ENCODE assay signal across 12 cellular contexts in the genomic region with DNA sequence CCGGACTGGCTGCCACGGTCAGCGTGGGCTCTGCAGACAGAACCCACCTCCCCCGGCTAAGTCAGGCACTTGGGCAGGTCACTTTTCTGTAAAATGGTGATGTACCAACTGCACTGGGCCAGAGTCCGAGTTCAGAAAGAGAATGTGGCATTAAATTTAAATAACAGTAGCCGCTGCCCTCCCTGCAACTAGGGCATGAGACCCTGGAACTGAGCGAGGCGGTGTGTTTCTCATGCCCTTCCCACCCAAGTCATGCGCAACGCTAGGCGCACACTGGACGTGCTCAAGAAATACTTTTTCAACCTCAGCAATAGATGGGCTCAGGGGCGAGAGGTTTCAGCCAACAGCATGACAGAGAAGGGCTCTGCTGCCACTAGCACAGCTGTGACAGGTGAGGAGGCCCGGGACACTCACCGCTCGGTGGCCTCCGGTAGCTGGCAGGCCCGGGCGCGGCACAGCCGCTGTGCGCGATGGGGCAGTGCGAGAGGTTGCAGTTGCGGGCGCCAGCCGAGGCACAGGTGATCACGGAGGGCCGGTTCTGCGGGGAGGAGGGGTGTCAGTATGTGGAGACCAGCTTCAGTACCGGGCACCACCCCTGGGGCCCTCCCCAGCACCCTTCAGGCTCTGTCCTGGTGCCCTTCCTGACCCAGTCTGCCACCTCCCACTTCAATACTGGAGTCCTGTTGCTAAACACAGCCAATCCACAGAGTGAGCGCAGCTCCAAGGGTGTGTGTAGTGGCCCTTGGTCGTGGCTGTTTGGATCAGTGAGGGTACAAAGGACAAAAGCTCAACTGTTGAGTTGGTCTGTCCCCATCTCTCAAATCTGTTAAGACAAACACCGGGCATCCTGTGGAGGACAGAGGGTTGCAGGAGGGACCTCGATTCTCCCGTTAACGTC.
DNase-seq lines count a peak whose midpoint lies in the region; ATAC-seq, FAIRE-seq and TF ChIP-seq lines count a peak whose summit lies in the region.
"Had no signal": no experiment of that assay in that cellular context is flagged by ENCODE, and none has a peak within 500 bp of the region (broad histone marks: within the 10 kb centered on the region; RNA-seq: fewer than 3 reads in every experiment).

No MANE protein-coding gene starts in this region.

- H3K4me1 ChIP-seq in endothelial cell of umbilical vein (ENCODE audit: control insufficient read depth, extremely low read depth, insufficient read depth, low read length) (peaks cover 48% of the 10 kb centered on the region), thyroid gland (peaks cover 18 to 51% of the 10 kb centered on the region in 2 donors)

- no peaks in the 10 kb centered on the region for H3K9me3 ChIP-seq in endothelial cell of umbilical vein (replicated peaks; ENCODE audit: control insufficient read depth, insufficient read depth, low read length)
- no peaks in the 10 kb centered on the region for H3K9me3 ChIP-seq in thyroid gland

- peaks cover 74% of the 10 kb centered on the region for H3K79me2 ChIP-seq in endothelial cell of umbilical vein (ENCODE audit: control insufficient read depth, insufficient read depth, low read length)

- H3K9me3 Mint-ChIP-seq in activated CD8-positive, alpha-beta T cell treated with anti-CD3 and anti-CD28 coated beads for 36 hours = no peaks in the 10 kb centered on the region
- H3K9me3 Mint-ChIP-seq in natural killer cell = no peaks in the 10 kb centered on the region
- H3K9me3 Mint-ChIP-seq: immature natural killer cell had no signal

- TF ChIP-seq CTCF in activated CD8-positive, alpha-beta T cell treated with anti-CD3 and anti-CD28 coated beads for 36 hours (IDR thresholded peaks at IDR 0.05) = no peak
- TF ChIP-seq CTCF in endothelial cell of umbilical vein (IDR thresholded peaks at IDR 0.05; ENCODE audit: extremely low read depth in 1 of 2, insufficient read depth in 1 of 2, low read depth in 1 of 2, low read length in 2 of 2) = no peak
- no peak for TF ChIP-seq CTCF in natural killer cell (IDR thresholded peaks at IDR 0.05)
- TF ChIP-seq CTCF in thyroid gland (IDR thresholded peaks at IDR 0.05) = no peak

- H3K27ac ChIP-seq in endothelial cell of umbilical vein (ENCODE audit: insufficient read depth, low read depth, low read length) = peak overlapping the region; percentile 46
- peak overlapping the region in 2 of 3 donors; percentile 40 to 63 for H3K27ac ChIP-seq in thyroid gland

- no peak for DNase-seq in activated CD8-positive, alpha-beta T cell treated with anti-CD3 and anti-CD28 coated beads for 36 hours
- DNase-seq in endothelial cell of umbilical vein (ENCODE audit: low read depth, low spot score) (no peak), natural killer cell (no peak), thyroid gland (no peak), HCEC 1CT (no peak), urothelium cell line (ENCODE audit: low spot score) (no peak)
- no peak for DNase-seq in activated CD8-positive, alpha-beta memory T cell treated with anti-CD3 and anti-CD28 coated beads, Interleukin-2, amount 50 U/mL, for 48 hours
- DNase-seq: amniotic stem cell, immature natural killer cell, NCI-H1092 treated with DMSO at 0.1 percent for 48 hours, occipital lobe had no signal

- ATAC-seq in activated CD8-positive, alpha-beta T cell treated with anti-CD3 and anti-CD28 coated beads for 36 hours = no peak
- ATAC-seq in natural killer cell = no peak
- ATAC-seq: GM12878 had no signal

- WGBS in thyroid gland, 2 donors = 90 to 91% methylated on average over 30 to 36 of the region's 37 CpGs

- peaks cover 4% of the 10 kb centered on the region for H4K20me1 ChIP-seq in endothelial cell of umbilical vein (replicated peaks; ENCODE audit: control insufficient read depth, extremely low read depth, insufficient read depth, low read length)

- H3K36me3 Mint-ChIP-seq in activated CD8-positive, alpha-beta T cell treated with anti-CD3 and anti-CD28 coated beads for 36 hours (ENCODE audit: low read depth) = peaks cover 28% of the 10 kb centered on the region
- H3K36me3 Mint-ChIP-seq in natural killer cell = no peaks in the 10 kb centered on the region

- CTCF ChIA-PET in activated CD8-positive, alpha-beta T cell treated with anti-CD3 and anti-CD28 coated beads for 36 hours (lab: Charles Lee) = no interaction called here
- CTCF ChIA-PET in endothelial cell of umbilical vein (lab: Charles Lee) = interaction anchor here (1.3 to 2.4 kb wide), 3 partner anchors 85 to 180 kb away, joined by 4 to 20 read pairs (median 9); partner anchors contain the start of gene VGLL4

- BruUV-seq in endothelial cell of umbilical vein (replicated peaks; lab: Mats Ljungman, UMichigan) = no TSS peak

- intact Hi-C loops in activated CD8-positive, alpha-beta T cell treated with anti-CD3 and anti-CD28 coated beads for 36 hours (cut with micrococcal nuclease) = loop anchor here (10.0 kb wide), 1 partner anchor 86 kb away; the partner anchor contains the start of gene VGLL4
- intact Hi-C loops in endothelial cell of umbilical vein (cut with micrococcal nuclease) = loop anchor here (1.0 to 2.0 kb wide), 6 partner anchors 9 to 180 kb away; partner anchors contain the start of gene VGLL4
- intact Hi-C loops in natural killer cell (cut with micrococcal nuclease) = no loop called here
- intact Hi-C loops in thyroid gland (cut with DNase I) = no loop called here

- H3K27me3 Mint-ChIP-seq in activated CD8-positive, alpha-beta T cell treated with anti-CD3 and anti-CD28 coated beads for 36 hours = no peaks in the 10 kb centered on the region
- H3K27me3 Mint-ChIP-seq in natural killer cell (ENCODE audit: low read depth in 2 of 2) = no peaks in the 10 kb centered on the region

- no peak overlapping the region for H2AFZ ChIP-seq in endothelial cell of umbilical vein (ENCODE audit: low read depth, low read length)

- H3K27me3 ChIP-seq in endothelial cell of umbilical vein (ENCODE audit: control insufficient read depth in 2 of 2, insufficient read depth in 2 of 2, low read length in 2 of 2) (no peaks in the 10 kb centered on the region), thyroid gland (no peaks in the 10 kb centered on the region)

- dilution Hi-C loops in endothelial cell of umbilical vein (cut with MboI; ENCODE audit: extremely low pct_ligation_motif_present, low sequenced_read_pairs) = no loop called here

- POLR2A ChIA-PET in activated CD8-positive, alpha-beta T cell treated with anti-CD3 and anti-CD28 coated beads for 36 hours (lab: Charles Lee) = no interaction called here
- POLR2A ChIA-PET in endothelial cell of umbilical vein (lab: Charles Lee) = interaction anchor here (0.6 to 0.7 kb wide), 2 partner anchors 81 to 88 kb away, joined by 5 to 10 read pairs; no protein-coding TSS in a partner anchor

- peak overlapping the region; percentile 25 for H3K27ac Mint-ChIP-seq in activated CD8-positive, alpha-beta T cell treated with anti-CD3 and anti-CD28 coated beads for 36 hours
- peak overlapping the region; percentile 14 to 65 for H3K27ac Mint-ChIP-seq in natural killer cell

- H3K9ac ChIP-seq in endothelial cell of umbilical vein (replicated peaks; ENCODE audit: extremely low read depth, insufficient read depth, low read length) = no peak overlapping the region

- H3K9me1 ChIP-seq in endothelial cell of umbilical vein (replicated peaks; ENCODE audit: control insufficient read depth, extremely low read depth, insufficient read depth, low read length) = no peaks in the 10 kb centered on the region

- TF ChIP-seq POLR2A in endothelial cell of umbilical vein (IDR thresholded peaks at IDR 0.05; ENCODE audit: low read depth, low read length) = no peak
- TF ChIP-seq POLR2A in thyroid gland (IDR thresholded peaks at IDR 0.05) = no peak

- no peak overlapping the region for H3K4me2 ChIP-seq in endothelial cell of umbilical vein (ENCODE audit: insufficient read depth, low read length)

- no peak overlapping the region for H3K4me3 Mint-ChIP-seq in activated CD8-positive, alpha-beta T cell treated with anti-CD3 and anti-CD28 coated beads for 36 hours
- H3K4me3 Mint-ChIP-seq in natural killer cell = no peak overlapping the region
- H3K4me3 Mint-ChIP-seq: immature natural killer cell had no signal

- FAIRE-seq in endothelial cell of umbilical vein (lab: Jason Lieb, UNC) = peak; percentile 18
- no peak for FAIRE-seq in urothelium cell line (lab: Jason Lieb, UNC)
- FAIRE-seq: GM12878 had no signal

- peaks cover 15% of the 10 kb centered on the region for H3K4me1 Mint-ChIP-seq in activated CD8-positive, alpha-beta T cell treated with anti-CD3 and anti-CD28 coated beads for 36 hours (ENCODE audit: low read depth)
- H3K4me1 Mint-ChIP-seq in natural killer cell = peaks cover 12 to 20% of the 10 kb centered on the region in 2 donors

- no peak overlapping the region for H3K4me3 ChIP-seq in endothelial cell of umbilical vein (replicated peaks in 1 of 3; ENCODE audit: insufficient read depth in 1 of 3, low read depth in 1 of 3, low read length in 3 of 3)
- no peak overlapping the region for H3K4me3 ChIP-seq in thyroid gland (replicated peaks in 1 of 3)
- H3K4me3 ChIP-seq: GM12878 had no signal

- peaks cover 8 to 37% of the 10 kb centered on the region in 2 experiments for H3K36me3 ChIP-seq in endothelial cell of umbilical vein (ENCODE audit: control insufficient read depth in 2 of 2, extremely low read depth in 1 of 2, insufficient read depth in 2 of 2, low read length in 2 of 2)
- peaks cover 11 to 13% of the 10 kb centered on the region in 2 donors for H3K36me3 ChIP-seq in thyroid gland

TF ChIP-seq in endothelial cell of umbilical vein, 7 proteins besides CTCF, POLR2A, EP300 and RAD21:
- TF ChIP-seq FOS (IDR thresholded peaks at IDR 0.05; ENCODE audit: borderline replicate concordance, insufficient read depth, low read length) (no peak), GATA2 (IDR thresholded peaks at IDR 0.05; ENCODE audit: insufficient read depth, insufficient read length, low read depth, low read length) (no peak), MYC (IDR thresholded peaks at IDR 0.05; ENCODE audit: low read depth, low read length) (no peak), POLR2AphosphoS5 (IDR thresholded peaks at IDR 0.05; ENCODE audit: insufficient read depth, low read depth, low read length) (no peak), MAX (IDR thresholded peaks at IDR 0.05; ENCODE audit: insufficient read depth, insufficient read length) (no peak), JUN (IDR thresholded peaks at IDR 0.05; ENCODE audit: borderline replicate concordance, insufficient read depth, insufficient read length, low read depth) (no peak), EZH2 (IDR thresholded peaks at IDR 0.05; ENCODE audit: borderline replicate concordance, low read depth, low read length, severe bottlenecking) (no peak)

Comparison
In these comparisons a context has a peak if more than half of its experiments do, and no peak if none do; other contexts are left out.
1. intact Hi-C loops: an anchor here in activated CD8-positive, alpha-beta T cell treated with anti-CD3 and anti-CD28 coated beads for 36 hours (10.0 kb wide) and endothelial cell of umbilical vein (1.0 to 2.0 kb wide); none called in natural killer cell and thyroid gland.